In genomic region chr3:81689617-81690016, GRCh38 we compare ENCODE assay signal across 2 cellular contexts.
TF ChIP-seq lines count a peak whose summit lies in the region.

No MANE protein-coding gene starts in this region.

TF ChIP-seq in GM23338, 12 proteins besides CTCF, POLR2A, EP300 and RAD21 (continued from another document):
- TF ChIP-seq ETS1 (IDR thresholded peaks at IDR 0.05) (no peak), NANOG (IDR thresholded peaks at IDR 0.05; ENCODE audit: borderline replicate concordance) (no peak), EZH2phosphoT487 (IDR thresholded peaks at IDR 0.05; ENCODE audit: unreplicated experiment) (no peak), ZNF114 (CRISPR knock-in tag; IDR thresholded peaks at IDR 0.05) (no peak), ZNF331 (CRISPR knock-in tag; IDR thresholded peaks at IDR 0.05; ENCODE audit: low read depth) (no peak)

TF ChIP-seq in K562, 482 proteins besides CTCF, POLR2A, EP300 and RAD21 (continued from another document):
- TF ChIP-seq ZBTB33 (CRISPR knock-in tag; IDR thresholded peaks at IDR 0.05) (peak; percentile 53; the same call in 1 of the 2 replicates), PKNOX1 (IDR thresholded peaks at IDR 0.05) (no peak)
